Comparison of ENCODE assay signal across 18 cellular contexts in genomic region chr2:37866535-37866934, GRCh38. TPM values are rescaled to one million over a fixed set of nuclear protein-coding genes. Genes with fewer than 3 reads are reported as not detected.
DNase-seq lines count a peak whose midpoint lies in the region; ATAC-seq and TF ChIP-seq lines count a peak whose summit lies in the region.
"Had no signal": no experiment of that assay in that cellular context is flagged by ENCODE, and none has a peak within 500 bp of the region (broad histone marks: within the 10 kb centered on the region; RNA-seq: fewer than 3 reads in every experiment).

No MANE protein-coding gene starts in this region.

- H3K27me3 ChIP-seq in cardiac muscle cell = no peaks in the 10 kb centered on the region

- peak overlapping the region; percentile 28 for H3K27ac ChIP-seq in cardiac muscle cell
- H3K27ac ChIP-seq: SK-N-MC had no signal

- ATAC-seq in Right ventricle myocardium inferior (peak; percentile 37), left lobe of liver (peak; percentile 45), GM21381 (IDR thresholded peaks at IDR 0.05; ENCODE audit: unreplicated experiment) (no peak)
- ATAC-seq in activated CD4-positive, alpha-beta T cell treated with anti-CD3 and anti-CD28 coated beads for 36 hours = no peak

- no peak overlapping the region for H3K4me3 ChIP-seq in cardiac muscle cell
- H3K4me3 ChIP-seq: SK-N-MC had no signal

- DNase-seq in Right ventricle myocardium inferior (ENCODE audit: missing footprints) = no peak
- DNase-seq in cardiac septum (ENCODE audit: low spot score) = no peak
- peak in 1 of 2 donors; percentile 83 for DNase-seq in cardiac muscle cell (ENCODE audit: low read depth in 1 of 2, low spot score in 1 of 2)
- DNase-seq in left lobe of liver (ENCODE audit: low spot score) = no peak
- no peak for DNase-seq in NCI-H2081 treated with DMSO at 0.1 percent for 48 hours (lab: John Stamatoyannopoulos, UW)
- no peak for DNase-seq in activated CD4-positive, alpha-beta T cell treated with anti-CD3 and anti-CD28 coated beads for 36 hours
- DNase-seq: AML-193; Calu3; DND-41; GDM1; H7; MM.1S; NCI-H1105; NCI-H187 treated with DMSO at 0.1 percent for 48 hours; NCI-H524; NK-92 treated with Interleukin-12 subunit alpha and Interleukin-12 subunit beta, amount 100 ng/mL, for 24 hours had no signal

- no peak overlapping the region for H3K4me3 Mint-ChIP-seq in activated CD4-positive, alpha-beta T cell treated with anti-CD3 and anti-CD28 coated beads for 36 hours

- H3K9me3 ChIP-seq in cardiac muscle cell (ENCODE audit: low read depth) = no peaks in the 10 kb centered on the region

- no peaks in the 10 kb centered on the region for H3K9me3 Mint-ChIP-seq in activated CD4-positive, alpha-beta T cell treated with anti-CD3 and anti-CD28 coated beads for 36 hours (ENCODE audit: low read depth)

- peaks cover 16% of the 10 kb centered on the region for H3K27me3 Mint-ChIP-seq in activated CD4-positive, alpha-beta T cell treated with anti-CD3 and anti-CD28 coated beads for 36 hours

- TF ChIP-seq CTCF in cardiac muscle cell (IDR thresholded peaks at IDR 0.05; ENCODE audit: low read depth, low read length) = no peak

- POLR2A ChIA-PET in activated CD4-positive, alpha-beta T cell treated with anti-CD3 and anti-CD28 coated beads for 36 hours (lab: Charles Lee) = no interaction called here

- H3K36me3 Mint-ChIP-seq in activated CD4-positive, alpha-beta T cell treated with anti-CD3 and anti-CD28 coated beads for 36 hours (ENCODE audit: low read depth) = no peaks in the 10 kb centered on the region

- H3K4me1 ChIP-seq in cardiac muscle cell (ENCODE audit: low read depth) = peaks cover 45% of the 10 kb centered on the region

- H3K36me3 ChIP-seq in cardiac muscle cell = no peaks in the 10 kb centered on the region

- no peak overlapping the region for H3K27ac Mint-ChIP-seq in activated CD4-positive, alpha-beta T cell treated with anti-CD3 and anti-CD28 coated beads for 36 hours

- peaks cover 18% of the 10 kb centered on the region for H3K4me1 Mint-ChIP-seq in activated CD4-positive, alpha-beta T cell treated with anti-CD3 and anti-CD28 coated beads for 36 hours

- intact Hi-C loops in Right ventricle myocardium inferior (cut with DNase I) (no loop called here), cardiac septum (cut with DNase I) (no loop called here)
- intact Hi-C loops in activated CD4-positive, alpha-beta T cell treated with anti-CD3 and anti-CD28 coated beads for 36 hours (cut with DNase I, micrococcal nuclease) = no loop called here

- CTCF ChIA-PET in activated CD4-positive, alpha-beta T cell treated with anti-CD3 and anti-CD28 coated beads for 36 hours (lab: Charles Lee) = interaction anchor here (0.9 kb wide), 1 partner anchor 10 kb away, joined by 4 read pairs; no protein-coding TSS in a partner anchor

RNA-seq across cellular contexts. Expression of gene RMDN2, which starts 58.6 kb away (rescaled TPM):
- total RNA-seq in Right ventricle myocardium inferior (5.8 TPM), cardiac septum (4.8 TPM), cardiac muscle cell (3.0 and 4.2 TPM in 2 replicates), left lobe of liver (16.4 TPM)
- 2.3 and 3.6 TPM in 2 replicates for polyA plus RNA-seq in cardiac muscle cell
- total RNA-seq in activated CD4-positive, alpha-beta T cell treated with anti-CD3 and anti-CD28 coated beads for 36 hours = 1 to 10 TPM; 2.5 to 2.7 TPM

Comparison
In these comparisons a context has a peak if more than half of its experiments do, and no peak if none do; other contexts are left out.
1. ATAC-seq: peak in Right ventricle myocardium inferior (single experiment) and left lobe of liver (single experiment); none in GM21381 (single experiment) and activated CD4-positive, alpha-beta T cell treated with anti-CD3 and anti-CD28 coated beads for 36 hours (single experiment).